Comparison of ENCODE assay signal across 8 cellular contexts in genomic region chr19:38734426-38735256, GRCh38. TPM values are rescaled to one million over a fixed set of nuclear protein-coding genes. Genes with fewer than 3 reads are reported as not detected.
DNase-seq lines count a peak whose midpoint lies in the region; ATAC-seq and TF ChIP-seq lines count a peak whose summit lies in the region.

No MANE protein-coding gene starts in this region.

- peak overlapping the region; percentile 18 to 54 (median 36) for H3K4me3 ChIP-seq in Peyer's patch

- no peaks in the 10 kb centered on the region for H3K9me3 ChIP-seq in Peyer's patch

- peak overlapping the region; percentile 60 for H3K27ac Mint-ChIP-seq in activated CD4-positive, alpha-beta T cell treated with anti-CD3 and anti-CD28 coated beads for 36 hours
- no peak overlapping the region for H3K27ac Mint-ChIP-seq in MCF 10A (ENCODE audit: low read depth, unreplicated experiment)

- CTCF ChIA-PET in activated CD4-positive, alpha-beta T cell treated with anti-CD3 and anti-CD28 coated beads for 36 hours (lab: Charles Lee) = interaction anchor here (0.6 to 2.4 kb wide), 4 partner anchors 27 to 239 kb away, joined by 3 to 10 read pairs (median 4); partner anchors contain the start of genes MRPS12 and SARS2
- CTCF ChIA-PET in MCF 10A (lab: Yijun Ruan, JAX) = interaction anchor here (0.6 to 1.0 kb wide), 4 partner anchors 42 to 216 kb away, joined by 3 read pairs; no protein-coding TSS in a partner anchor

- no peak for TF ChIP-seq POLR2A in Peyer's patch (IDR thresholded peaks at IDR 0.05)

- POLR2A ChIA-PET in activated CD4-positive, alpha-beta T cell treated with anti-CD3 and anti-CD28 coated beads for 36 hours (lab: Charles Lee) = interaction anchor here (0.5 to 0.9 kb wide), 4 partner anchors 101 to 828 kb away, joined by 3 to 6 read pairs (median 4); partner anchors contain the start of gene WDR87
- POLR2A ChIA-PET in MCF 10A (lab: Yijun Ruan, JAX) = interaction anchor here (0.7 to 1.7 kb wide), 7 partner anchors 12 to 166 kb away, joined by 3 to 12 read pairs (median 4); partner anchors contain the start of genes ECH1 and NFKBIB

- H3K4me1 Mint-ChIP-seq in activated CD4-positive, alpha-beta T cell treated with anti-CD3 and anti-CD28 coated beads for 36 hours = peaks cover 33% of the 10 kb centered on the region
- H3K4me1 Mint-ChIP-seq in MCF 10A (ENCODE audit: insufficient read depth, unreplicated experiment) = peaks cover 27% of the 10 kb centered on the region

- intact Hi-C loops in activated CD4-positive, alpha-beta T cell treated with anti-CD3 and anti-CD28 coated beads for 36 hours (cut with DNase I, micrococcal nuclease) = loop anchor here (5.0 kb wide), 4 partner anchors 108 to 347 kb away; partner anchors contain the start of genes GGN (in 1 of the 2) and SPRED3 (in 1 of the 2)
- intact Hi-C loops in MCF 10A (cut with micrococcal nuclease) = no loop called here

- BruUV-seq in MCF 10A (replicated peaks; lab: Mats Ljungman, UMichigan) = no TSS peak

- peaks cover 3 to 58% (median 18%) of the 10 kb centered on the region in 4 donors for H3K4me1 ChIP-seq in Peyer's patch

- no peaks in the 10 kb centered on the region for H3K27me3 ChIP-seq in Peyer's patch

- TF ChIP-seq CTCF in Peyer's patch (IDR thresholded peaks at IDR 0.05) (no peak), MCF 10A (IDR thresholded peaks at IDR 0.05; ENCODE audit: unreplicated experiment) (no peak)

- peak; percentile 44 for DNase-seq in activated CD4-positive, alpha-beta T cell treated with anti-CD3 and anti-CD28 coated beads for 36 hours
- DNase-seq in activated CD4-positive, alpha-beta T cell treated with anti-CD3 and anti-CD28 coated beads for 1 hour = no peak
- DNase-seq in Peyer's patch (peak; percentile 66 to 81 (median 71)), MCF 10A (ENCODE audit: unreplicated experiment) (peak; percentile 39), lung microvascular endothelial cell (ENCODE audit: low read depth in 2 of 2) (peak; percentile 25 to 31), ureter (ENCODE audit: low spot score) (peak; percentile 52), cerebellar nuclear complex (lab: John Stamatoyannopoulos, UW) (no peak), NCI-H1436 (lab: John Stamatoyannopoulos, UW) (no peak)

- peaks cover 7% of the 10 kb centered on the region for H3K27me3 Mint-ChIP-seq in activated CD4-positive, alpha-beta T cell treated with anti-CD3 and anti-CD28 coated beads for 36 hours
- no peaks in the 10 kb centered on the region for H3K27me3 Mint-ChIP-seq in MCF 10A (ENCODE audit: insufficient read depth, unreplicated experiment)

- ATAC-seq in activated CD4-positive, alpha-beta T cell treated with anti-CD3 and anti-CD28 coated beads for 36 hours = peak; percentile 34

- H3K4me3 Mint-ChIP-seq in activated CD4-positive, alpha-beta T cell treated with anti-CD3 and anti-CD28 coated beads for 36 hours = peak overlapping the region; percentile 16
- peak overlapping the region; percentile 52 for H3K4me3 Mint-ChIP-seq in MCF 10A (ENCODE audit: unreplicated experiment)

- H3K27ac ChIP-seq in Peyer's patch = peak overlapping the region; percentile 71 to 87 (median 78)

- peaks cover 0 to 18% (median 0%) of the 10 kb centered on the region in 3 donors for H3K36me3 ChIP-seq in Peyer's patch

- H3K36me3 Mint-ChIP-seq in activated CD4-positive, alpha-beta T cell treated with anti-CD3 and anti-CD28 coated beads for 36 hours (ENCODE audit: low read depth) = peaks cover 6% of the 10 kb centered on the region
- peaks cover 43% of the 10 kb centered on the region for H3K36me3 Mint-ChIP-seq in MCF 10A (ENCODE audit: insufficient read depth, unreplicated experiment)

- H3K9me3 Mint-ChIP-seq in activated CD4-positive, alpha-beta T cell treated with anti-CD3 and anti-CD28 coated beads for 36 hours (ENCODE audit: low read depth) = no peaks in the 10 kb centered on the region
- no peaks in the 10 kb centered on the region for H3K9me3 Mint-ChIP-seq in MCF 10A (ENCODE audit: unreplicated experiment)

RNA-seq across cellular contexts. Expression of gene CAPN12, which starts 9.6 kb away (rescaled TPM):
- 1 to 10 TPM; 4.4 to 4.9 TPM for total RNA-seq in activated CD4-positive, alpha-beta T cell treated with anti-CD3 and anti-CD28 coated beads for 36 hours
- total RNA-seq in Peyer's patch (10 to 100 TPM in 1 of 4 donors, 1 to 10 TPM in 3; 5.8 to 56.8 (median 6.4) TPM), MCF 10A (2022) (not detected in 2 replicates), lung microvascular endothelial cell (under 0.01 TPM in 2 replicates), ureter (27.6 TPM)

RNA-seq across cellular contexts. Expression of gene LGALS7, which starts 38.7 kb away (rescaled TPM):
- not detected for total RNA-seq in activated CD4-positive, alpha-beta T cell treated with anti-CD3 and anti-CD28 coated beads for 36 hours
- total RNA-seq in Peyer's patch (not detected), MCF 10A (2022) (1.1 TPM in 1 of 2 replicates, not detected in the other), lung microvascular endothelial cell (not detected in 2 replicates), ureter (not detected)

RNA-seq across cellular contexts. Expression of gene LGALS7B, which starts 54.4 kb away (rescaled TPM):
- total RNA-seq in activated CD4-positive, alpha-beta T cell treated with anti-CD3 and anti-CD28 coated beads for 36 hours = not detected
- total RNA-seq in Peyer's patch (not detected), MCF 10A (2022) (2.5 and 2.6 TPM in 2 replicates), lung microvascular endothelial cell (not detected in 2 replicates), ureter (not detected)

Comparison
In these comparisons a context has a peak if more than half of its experiments do, and no peak if none do; other contexts are left out.
1. DNase-seq: peak in activated CD4-positive, alpha-beta T cell treated with anti-CD3 and anti-CD28 coated beads for 36 hours (single experiment), Peyer's patch (3 of 3), MCF 10A (single experiment), lung microvascular endothelial cell (2 of 2) and ureter (single experiment); none in activated CD4-positive, alpha-beta T cell treated with anti-CD3 and anti-CD28 coated beads for 1 hour (single experiment), cerebellar nuclear complex (0 of 2) and NCI-H1436 (single experiment).